Comparison of ENCODE assay signal across 2 cellular contexts in the genomic region with DNA sequence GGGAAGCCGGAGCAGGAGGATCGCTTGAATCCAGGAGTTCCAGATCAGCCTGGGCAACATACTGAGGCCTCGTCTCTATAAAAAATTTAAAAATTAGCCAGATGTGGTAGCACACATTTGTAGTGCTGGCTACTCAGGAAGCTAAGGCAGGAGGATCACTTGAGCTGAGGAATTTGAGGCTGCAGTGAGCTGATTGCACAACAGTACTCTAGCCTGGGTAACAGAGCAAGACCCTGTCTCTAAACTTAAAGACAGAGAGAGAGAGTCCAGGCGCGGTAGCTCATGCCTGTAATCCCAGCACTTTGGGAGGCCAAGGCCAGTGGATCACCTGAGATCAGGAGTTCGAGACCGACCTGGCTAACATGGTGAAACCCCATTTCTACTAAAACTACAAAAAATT.
TF ChIP-seq lines count a peak whose summit lies in the region.

No MANE protein-coding gene starts in this region.

TF ChIP-seq in HepG2, 621 proteins besides CTCF, POLR2A, EP300 and RAD21:
- TF ChIP-seq CEBPB (IDR thresholded peaks at IDR 0.05; ENCODE audit: borderline replicate concordance, low read depth, low read length) = peak; percentile 60; the same call in 1 of the 2 replicates
- TF ChIP-seq, protein P1, sequence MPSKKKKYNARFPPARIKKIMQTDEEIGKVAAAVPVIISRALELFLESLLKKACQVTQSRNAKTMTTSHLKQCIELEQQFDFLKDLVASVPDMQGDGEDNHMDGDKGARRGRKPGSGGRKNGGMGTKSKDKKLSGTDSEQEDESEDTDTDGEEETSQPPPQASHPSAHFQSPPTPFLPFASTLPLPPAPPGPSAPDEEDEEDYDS (CRISPR knock-in tag; IDR thresholded peaks at IDR 0.05) = no peak
- no peak for TF ChIP-seq PHF21A (CRISPR knock-in tag; IDR thresholded peaks at IDR 0.05)
- TF ChIP-seq ZNF878 (CRISPR knock-in tag; IDR thresholded peaks at IDR 0.05) = no peak
- no peak for TF ChIP-seq MEIS1 (CRISPR knock-in tag; IDR thresholded peaks at IDR 0.05; ENCODE audit: borderline replicate concordance)
- TF ChIP-seq RCOR2 (CRISPR knock-in tag; IDR thresholded peaks at IDR 0.05) = no peak
- TF ChIP-seq CEBPG (CRISPR knock-in tag; IDR thresholded peaks at IDR 0.05) = 0 out of 2 replicates have a peak, but pooled peaks have one; percentile 19
- TF ChIP-seq, protein P2, sequence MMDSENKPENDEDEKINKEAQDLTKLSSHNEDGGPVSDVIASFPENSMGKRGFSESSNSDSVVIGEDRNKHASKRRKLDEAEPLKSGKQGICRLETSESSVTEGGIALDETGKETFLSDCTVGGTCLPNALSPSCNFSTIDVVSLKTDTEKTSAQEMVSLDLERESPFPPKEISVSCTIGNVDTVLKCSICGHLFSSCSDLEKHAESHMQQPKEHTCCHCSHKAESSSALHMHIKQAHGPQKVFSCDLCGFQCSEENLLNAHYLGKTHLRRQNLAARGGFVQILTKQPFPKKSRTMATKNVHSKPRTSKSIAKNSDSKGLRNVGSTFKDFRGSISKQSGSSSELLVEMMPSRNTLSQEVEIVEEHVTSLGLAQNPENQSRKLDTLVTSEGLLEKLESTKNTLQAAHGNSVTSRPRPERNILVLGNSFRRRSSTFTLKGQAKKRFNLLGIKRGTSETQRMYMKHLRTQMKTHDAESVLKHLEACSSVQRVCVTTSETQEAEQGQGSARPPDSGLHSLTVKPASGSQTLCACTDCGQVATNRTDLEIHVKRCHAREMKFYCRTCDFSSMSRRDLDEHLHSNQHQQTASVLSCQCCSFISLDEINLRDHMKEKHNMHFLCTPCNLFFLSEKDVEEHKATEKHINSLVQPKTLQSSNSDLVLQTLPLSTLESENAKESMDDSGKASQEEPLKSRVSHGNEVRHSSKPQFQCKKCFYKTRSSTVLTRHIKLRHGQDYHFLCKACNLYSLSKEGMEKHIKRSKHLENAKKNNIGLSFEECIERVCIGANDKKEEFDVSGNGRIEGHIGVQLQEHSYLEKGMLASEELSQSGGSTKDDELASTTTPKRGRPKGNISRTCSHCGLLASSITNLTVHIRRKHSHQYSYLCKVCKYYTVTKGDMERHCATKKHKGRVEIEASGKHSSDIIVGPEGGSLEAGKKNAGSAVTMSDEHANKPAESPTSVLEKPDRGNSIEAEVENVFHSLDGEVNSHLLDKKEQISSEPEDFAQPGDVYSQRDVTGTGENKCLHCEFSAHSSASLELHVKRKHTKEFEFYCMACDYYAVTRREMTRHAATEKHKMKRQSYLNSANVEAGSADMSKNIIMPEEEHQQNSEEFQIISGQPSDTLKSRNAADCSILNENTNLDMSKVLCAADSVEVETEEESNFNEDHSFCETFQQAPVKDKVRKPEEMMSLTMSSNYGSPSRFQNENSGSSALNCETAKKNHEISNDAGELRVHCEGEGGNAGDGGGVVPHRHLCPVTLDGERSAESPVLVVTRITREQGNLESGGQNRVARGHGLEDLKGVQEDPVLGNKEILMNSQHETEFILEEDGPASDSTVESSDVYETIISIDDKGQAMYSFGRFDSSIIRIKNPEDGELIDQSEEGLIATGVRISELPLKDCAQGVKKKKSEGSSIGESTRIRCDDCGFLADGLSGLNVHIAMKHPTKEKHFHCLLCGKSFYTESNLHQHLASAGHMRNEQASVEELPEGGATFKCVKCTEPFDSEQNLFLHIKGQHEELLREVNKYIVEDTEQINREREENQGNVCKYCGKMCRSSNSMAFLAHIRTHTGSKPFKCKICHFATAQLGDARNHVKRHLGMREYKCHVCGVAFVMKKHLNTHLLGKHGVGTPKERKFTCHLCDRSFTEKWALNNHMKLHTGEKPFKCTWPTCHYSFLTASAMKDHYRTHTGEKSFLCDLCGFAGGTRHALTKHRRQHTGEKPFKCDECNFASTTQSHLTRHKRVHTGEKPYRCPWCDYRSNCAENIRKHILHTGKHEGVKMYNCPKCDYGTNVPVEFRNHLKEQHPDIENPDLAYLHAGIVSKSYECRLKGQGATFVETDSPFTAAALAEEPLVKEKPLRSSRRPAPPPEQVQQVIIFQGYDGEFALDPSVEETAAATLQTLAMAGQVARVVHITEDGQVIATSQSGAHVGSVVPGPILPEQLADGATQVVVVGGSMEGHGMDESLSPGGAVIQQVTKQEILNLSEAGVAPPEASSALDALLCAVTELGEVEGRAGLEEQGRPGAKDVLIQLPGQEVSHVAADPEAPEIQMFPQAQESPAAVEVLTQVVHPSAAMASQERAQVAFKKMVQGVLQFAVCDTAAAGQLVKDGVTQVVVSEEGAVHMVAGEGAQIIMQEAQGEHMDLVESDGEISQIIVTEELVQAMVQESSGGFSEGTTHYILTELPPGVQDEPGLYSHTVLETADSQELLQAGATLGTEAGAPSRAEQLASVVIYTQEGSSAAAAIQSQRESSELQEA (CRISPR knock-in tag; IDR thresholded peaks at IDR 0.05; ENCODE audit: not compliant biosample characterization) = no peak

TF ChIP-seq in K562, 482 proteins besides CTCF, POLR2A, EP300 and RAD21:
- TF ChIP-seq EP400 (IDR thresholded peaks at IDR 0.05) = no peak
- no peak for TF ChIP-seq ZNF217 (CRISPR knock-in tag; IDR thresholded peaks at IDR 0.05)
- TF ChIP-seq SIX5 (IDR thresholded peaks at IDR 0.05; ENCODE audit: borderline replicate concordance in 1 of 2, insufficient read depth in 1 of 2, low read depth in 1 of 2, low read length in 2 of 2) = no peak
- TF ChIP-seq XRCC5 (IDR thresholded peaks at IDR 0.05; ENCODE audit: low read depth, low read length) = no peak
- no peak for TF ChIP-seq SMAD3 (CRISPR knock-in tag; conservative IDR thresholded peaks at IDR 0.05)
- TF ChIP-seq FOXM1 (IDR thresholded peaks at IDR 0.05; ENCODE audit: low read depth) = no peak
- no peak for TF ChIP-seq FOXM1 (CRISPR knock-in tag; IDR thresholded peaks at IDR 0.05; ENCODE audit: low read depth)
- 0 out of 2 replicates have a peak, but pooled peaks have one; percentile 44 for TF ChIP-seq CEBPG (CRISPR knock-in tag; IDR thresholded peaks at IDR 0.05)
- no peak for TF ChIP-seq CEBPG (tag; conservative IDR thresholded peaks at IDR 0.05 in 1 of 2, IDR thresholded peaks at IDR 0.05 in 1 of 2)
- peak; percentile 71 for TF ChIP-seq CEBPB (tag; IDR thresholded peaks at IDR 0.05)
- no peak for TF ChIP-seq NFE2L1 (tag; IDR thresholded peaks at IDR 0.05; ENCODE audit: borderline replicate concordance, low read depth)
- TF ChIP-seq, protein P3, sequence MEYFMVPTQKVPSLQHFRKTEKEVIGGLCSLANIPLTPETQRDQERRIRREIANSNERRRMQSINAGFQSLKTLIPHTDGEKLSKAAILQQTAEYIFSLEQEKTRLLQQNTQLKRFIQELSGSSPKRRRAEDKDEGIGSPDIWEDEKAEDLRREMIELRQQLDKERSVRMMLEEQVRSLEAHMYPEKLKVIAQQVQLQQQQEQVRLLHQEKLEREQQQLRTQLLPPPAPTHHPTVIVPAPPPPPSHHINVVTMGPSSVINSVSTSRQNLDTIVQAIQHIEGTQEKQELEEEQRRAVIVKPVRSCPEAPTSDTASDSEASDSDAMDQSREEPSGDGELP (CRISPR knock-in tag; IDR thresholded peaks at IDR 0.05; ENCODE audit: borderline replicate concordance) = no peak
